8 cellular contexts compared by ENCODE assay signal in the genomic region with DNA sequence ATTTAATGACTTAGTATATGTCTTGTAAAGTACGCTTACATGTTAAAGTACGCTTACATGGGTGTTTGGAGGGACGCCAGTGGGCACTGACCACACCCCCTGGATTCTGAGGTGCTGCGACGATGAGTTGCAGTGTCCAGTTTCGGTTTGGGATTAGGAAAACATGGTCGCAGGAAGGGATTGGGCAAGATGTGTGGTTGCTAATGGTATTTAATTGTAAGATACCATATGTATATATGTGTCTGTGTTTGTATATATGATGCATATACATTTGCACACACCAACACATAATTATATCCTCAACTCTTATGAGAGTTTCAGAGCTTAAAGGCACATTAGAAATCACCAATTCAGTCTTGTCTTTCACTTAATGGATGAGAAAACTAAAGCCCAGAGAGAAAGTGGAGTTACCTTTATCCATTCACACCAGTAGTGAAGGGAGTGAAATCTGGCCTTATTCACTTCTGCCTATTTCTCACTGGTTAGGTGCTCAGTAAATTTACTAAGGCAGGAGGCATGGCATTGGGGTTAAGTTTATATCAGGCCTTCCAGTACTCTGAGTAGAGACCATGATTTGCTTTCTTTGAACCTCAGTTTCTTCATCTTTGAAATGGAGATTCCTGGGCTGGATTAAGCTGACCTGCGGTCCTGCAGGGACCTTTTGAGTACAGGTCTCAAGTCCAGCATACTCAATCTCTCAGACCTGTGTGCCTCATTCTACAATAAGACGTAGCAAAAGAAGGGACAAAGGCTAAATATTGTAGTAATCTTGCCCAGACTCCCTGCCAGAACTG. TPM values are rescaled to one million over a fixed set of nuclear protein-coding genes. Genes with fewer than 3 reads are reported as not detected.
DNase-seq lines count a peak whose midpoint lies in the region; ATAC-seq, FAIRE-seq and TF ChIP-seq lines count a peak whose summit lies in the region.

No MANE protein-coding gene starts in this region.

- no peak for TF ChIP-seq CTCF in brain (conservative IDR thresholded peaks at IDR 0.05)
- no peak for TF ChIP-seq CTCF in kidney (IDR thresholded peaks at IDR 0.05; ENCODE audit: borderline replicate concordance, extremely low read depth, insufficient read depth)

- H3K36me3 Mint-ChIP-seq in brain, result peaks cover 5% of the 10 kb centered on the region

- no peaks in the 10 kb centered on the region for H3K36me3 ChIP-seq in kidney (ENCODE audit: control insufficient read depth in 1 of 2, insufficient read depth in 2 of 2, low read length in 2 of 2)
- no peaks in the 10 kb centered on the region for H3K36me3 ChIP-seq in stomach smooth muscle (ENCODE audit: control insufficient read depth in 2 of 2, insufficient read depth in 2 of 2, low read length in 2 of 2)

- peak overlapping the region; percentile 79 to 96 (median 87) for H3K27ac Mint-ChIP-seq in brain

- no peak overlapping the region for H3K27ac ChIP-seq in kidney (ENCODE audit: low read depth in 2 of 2, low read length in 2 of 2)
- H3K27ac ChIP-seq in stomach smooth muscle (ENCODE audit: low read length), result no peak overlapping the region

- peak overlapping the region; percentile 29 to 78 for H3K9ac ChIP-seq in kidney (ENCODE audit: low read length in 2 of 2)
- peak overlapping the region; percentile 64 to 81 for H3K9ac ChIP-seq in stomach smooth muscle (ENCODE audit: low read length in 2 of 2)

- peaks cover 0 to 2% (median 0%) of the 10 kb centered on the region in 5 experiments for H3K9me3 Mint-ChIP-seq in brain

- peak overlapping the region; percentile 88 to 97 (median 96) for H3K4me3 Mint-ChIP-seq in brain

- in situ Hi-C loops in ACHN (cut with HindIII; ENCODE audit: low pct_ligation_motif_present, low pct_unique_long_range_greater_than_20kb, low sequenced_read_pairs), result no loop called here

- H3K4me3 ChIP-seq in GM08714 (ENCODE audit: low read length), result peak overlapping the region; percentile 75
- peak overlapping the region; percentile 87 to 89 for H3K4me3 ChIP-seq in kidney (ENCODE audit: low read length in 2 of 2)
- peak overlapping the region; percentile 70 to 91 for H3K4me3 ChIP-seq in stomach smooth muscle (ENCODE audit: low read length in 2 of 2)

- intact Hi-C loops in kidney (cut with DNase I), result no loop called here

- DNase-seq in ACHN (peak; percentile 81), NCI-H2227 (lab: John Stamatoyannopoulos, UW; ENCODE audit: unreplicated experiment) (peak; percentile 43), kidney (no peak)

- no peak for FAIRE-seq in kidney (lab: Jason Lieb, UNC)

- H3K4me1 ChIP-seq in kidney (ENCODE audit: control insufficient read depth in 1 of 2, insufficient read depth in 1 of 2, low read depth in 1 of 2, low read length in 2 of 2), result peaks cover 3 to 4% of the 10 kb centered on the region in 2 donors
- H3K4me1 ChIP-seq in stomach smooth muscle (ENCODE audit: control insufficient read depth, insufficient read depth, low read length), result peaks cover 15% of the 10 kb centered on the region

- H3K27me3 ChIP-seq in stomach smooth muscle (ENCODE audit: control insufficient read depth in 1 of 2, insufficient read depth in 2 of 2, low read length in 2 of 2), result no peaks in the 10 kb centered on the region

- H3K27me3 Mint-ChIP-seq in brain, result peaks cover 5% of the 10 kb centered on the region

- ATAC-seq in HG03354 (IDR thresholded peaks at IDR 0.05; ENCODE audit: poor library complexity, severe bottlenecking, unreplicated experiment) (no peak), HG03175 (IDR thresholded peaks at IDR 0.05; ENCODE audit: unreplicated experiment) (no peak)

- H3K4me1 Mint-ChIP-seq in brain, result peaks cover 42% of the 10 kb centered on the region

- H3K9me3 ChIP-seq in kidney (ENCODE audit: control insufficient read depth in 1 of 2, low read length in 2 of 2) (no peaks in the 10 kb centered on the region), stomach smooth muscle (ENCODE audit: control insufficient read depth in 2 of 2, low read length in 2 of 2) (no peaks in the 10 kb centered on the region)

RNA-seq across cellular contexts. Expression of a gene that starts 1.1 kb away (rescaled TPM):
- 53.7 TPM for polyA plus RNA-seq in brain (ENCODE audit: insufficient read depth, low read depth, low replicate concordance)
- total RNA-seq in kidney, result 42.9 TPM
- polyA plus RNA-seq in kidney (ENCODE audit: insufficient read depth, low read depth, low replicate concordance), result 28.9 TPM
